ENCODE assay signal across 8 cellular contexts in genomic region chr1:1348420-1349255, GRCh38. TPM values are rescaled to one million over a fixed set of nuclear protein-coding genes. Genes with fewer than 3 reads are reported as not detected.
DNase-seq lines count a peak whose midpoint lies in the region; ATAC-seq, FAIRE-seq and TF ChIP-seq lines count a peak whose summit lies in the region.

No MANE protein-coding gene starts in this region.

- H2BK20ac ChIP-seq in IMR-90 (ENCODE audit: low read depth, low read length), result no peak overlapping the region

- no peak overlapping the region for H2BK15ac ChIP-seq in IMR-90 (ENCODE audit: low read depth, low read length)

- TF ChIP-seq POLR2A in IMR-90 (IDR thresholded peaks at IDR 0.05; ENCODE audit: low read depth, low read length) (no peak), K562 (conservative IDR thresholded peaks at IDR 0.05) (0 out of 2 replicates have a peak, but pooled peaks have one; percentile 2), right lobe of liver (IDR thresholded peaks at IDR 0.05) (no peak), transverse colon (IDR thresholded peaks at IDR 0.05) (no peak)

- H3K9me1 ChIP-seq in IMR-90 (ENCODE audit: insufficient read depth, low read length), result 0 out of 2 replicates have a peak, but pooled peaks cover 3% of the 10 kb centered on the region
- peaks cover 8% of the 10 kb centered on the region for H3K9me1 ChIP-seq in K562 (ENCODE audit: control insufficient read depth, insufficient read depth, low read length)

- ATAC-seq in GM19467 (IDR thresholded peaks at IDR 0.05; ENCODE audit: unreplicated experiment) (peak; percentile 22), IMR-90 (ENCODE audit: low read depth) (peak; percentile 22), K562 (peak; percentile 10), right lobe of liver (peak in 1 of 4 donors; percentile 3)

- intact Hi-C loops in IMR-90 (cut with micrococcal nuclease), result loop anchor here (1.0 to 2.0 kb wide), 2 partner anchors 27 to 50 kb away; partner anchors contain the start of genes AURKAIP1 and CCNL2
- intact Hi-C loops in K562 (cut with micrococcal nuclease), result no loop called here
- intact Hi-C loops in right lobe of liver (cut with DNase I), result no loop called here
- intact Hi-C loops in transverse colon (cut with DNase I; ENCODE audit: low total_unique reads), result no loop called here

- H3K14ac ChIP-seq in IMR-90 (replicated peaks; ENCODE audit: low read depth, low read length), result peak overlapping the region; percentile 79

- H3K4me1 ChIP-seq in IMR-90 (ENCODE audit: control insufficient read depth, insufficient read depth, low read length), result peaks cover 47% of the 10 kb centered on the region
- peaks cover 14 to 82% of the 10 kb centered on the region in 2 experiments; a peak in 3 of 5 replicates for H3K4me1 ChIP-seq in K562 (replicated peaks in 1 of 2; ENCODE audit: control insufficient read depth in 2 of 2, insufficient read depth in 2 of 2, low read length in 2 of 2)
- peaks cover 0 to 44% (median 23%) of the 10 kb centered on the region in 4 donors for H3K4me1 ChIP-seq in right lobe of liver
- peaks cover 38 to 55% (median 44%) of the 10 kb centered on the region in 4 donors for H3K4me1 ChIP-seq in transverse colon

- peaks cover 56% of the 10 kb centered on the region for H3K79me2 ChIP-seq in K562 (ENCODE audit: control insufficient read depth, insufficient read depth, low read length)

- in situ Hi-C loops in IMR-90 (cut with MboI; ENCODE audit: low sequenced_read_pairs) (no loop called here), K562 (cut with MboI) (no loop called here), transverse colon (cut with MboI; ENCODE audit: low pct_ligation_motif_present in 1 of 4, low pct_unique_long_range_greater_than_20kb in 1 of 4, low sequenced_read_pairs in 3 of 4) (no loop called here)

- peak overlapping the region; percentile 38; the same call in 1 of the 2 replicates for H3K56ac ChIP-seq in IMR-90 (ENCODE audit: extremely low read depth, insufficient read depth, low read length)

- FAIRE-seq in K562 (lab: Jason Lieb, UNC), result no peak

- CTCF ChIA-PET in IMR-90 (lab: Yijun Ruan, JAX) (interaction anchor here (0.8 kb wide), 1 partner anchor 23 kb away, joined by 3 read pairs; no protein-coding TSS in a partner anchor), K562 (lab: Yijun Ruan, JAX; ENCODE audit: low intra/inter-chr PET ratio) (interaction anchor here (0.6 to 1.4 kb wide), 3 partner anchors 26 to 201 kb away, joined by 3 to 5 read pairs (median 3); partner anchors contain the start of gene AURKAIP1), HEK293T (lab: Yijun Ruan, JAX) (no interaction called here)

- H3K27me3 ChIP-seq in IMR-90 (ENCODE audit: control insufficient read depth, insufficient read depth, low read length) (no peaks in the 10 kb centered on the region), K562 (ENCODE audit: control insufficient read depth in 2 of 2, insufficient read depth in 2 of 2, low read length in 2 of 2) (no peaks in the 10 kb centered on the region), right lobe of liver (no peaks in the 10 kb centered on the region), transverse colon (peaks cover 9% of the 10 kb centered on the region)

- POLR2A ChIA-PET in IMR-90 (lab: Charles Lee; ENCODE audit: unreplicated experiment), result interaction anchor here (1.1 kb wide), 1 partner anchor 10 kb away, joined by 3 read pairs; no protein-coding TSS in a partner anchor
- POLR2A ChIA-PET in K562 (lab: Yijun Ruan, JAX), result interaction anchor here (0.7 to 4.8 kb wide), 11 partner anchors 11 to 61 kb away, joined by 3 to 22 read pairs (median 4); partner anchors contain the start of genes AURKAIP1 and MRPL20
- POLR2A ChIA-PET in HEK293T (lab: Yijun Ruan, JAX), result interaction anchor here (0.8 to 1.4 kb wide), 7 partner anchors 11 to 52 kb away, joined by 3 to 5 read pairs (median 3); partner anchors contain the start of gene AURKAIP1

- WGBS in IMR-90 (ENCODE audit: extremely low coverage in 2 of 2, insufficient read length in 1 of 2), 2 experiments, result 1% methylated on average over 63 of the region's 109 CpGs; no CpG with 5 or more reads in 1 of the 2 experiments
- under 1% methylated on average over 57 of the region's 109 CpGs for whole genome bisulfite sequencing in K562 (ENCODE audit: insufficient coverage, low coverage, missing lambda C conversion rate)
- WGBS in right lobe of liver (ENCODE audit: insufficient coverage, low coverage, low lambda C conversion rate, missing lambda C conversion rate), result 5% methylated on average over 7 of the region's 109 CpGs
- WGBS in transverse colon (ENCODE audit: low coverage in 1 of 2), 2 donors, result 1% methylated on average over 88 of the region's 109 CpGs; no CpG with 5 or more reads in 1 of the 2 donors

- H3K4ac ChIP-seq in IMR-90 (ENCODE audit: low read depth, low read length), result peak overlapping the region; percentile 55

- peak overlapping the region; percentile 37; the same call in 1 of the 2 replicates for H3K18ac ChIP-seq in IMR-90 (ENCODE audit: low read depth, low read length)

- H3K9me3 ChIP-seq in IMR-90 (ENCODE audit: control insufficient read depth, insufficient read depth, low read length) (no peaks in the 10 kb centered on the region), K562 (replicated peaks; ENCODE audit: control insufficient read depth, insufficient read depth, low read depth, low read length) (no peaks in the 10 kb centered on the region), right lobe of liver (no peaks in the 10 kb centered on the region), transverse colon (no peaks in the 10 kb centered on the region)

- peak overlapping the region; percentile 78 for H2AK5ac ChIP-seq in IMR-90 (ENCODE audit: low read depth, low read length)

- BruUV-seq in IMR-90 (replicated peaks; lab: Mats Ljungman, UMichigan) (no TSS peak), K562 (replicated peaks; lab: Mats Ljungman, UMichigan) (no TSS peak)

- H3K79me1 ChIP-seq in IMR-90 (ENCODE audit: low read depth in 1 of 2, low read length in 2 of 2), result peaks cover 8 to 62% of the 10 kb centered on the region in 2 experiments; a peak in 3 of 4 replicates

- TF ChIP-seq CTCF in AG10803 (conservative IDR thresholded peaks at IDR 0.05; ENCODE audit: low read length), result no peak
- no peak for TF ChIP-seq CTCF in IMR-90 (conservative IDR thresholded peaks at IDR 0.05; ENCODE audit: low read depth, low read length)
- no peak for TF ChIP-seq CTCF in K562 (IDR thresholded peaks at IDR 0.05 in 2 of 3, conservative IDR thresholded peaks at IDR 0.05 in 1 of 3; ENCODE audit: insufficient read depth in 2 of 3, low read depth in 1 of 3, low read length in 3 of 3)
- TF ChIP-seq CTCF in right lobe of liver (IDR thresholded peaks at IDR 0.05), result no peak
- TF ChIP-seq CTCF in transverse colon (IDR thresholded peaks at IDR 0.05), result no peak

- H2AFZ ChIP-seq in IMR-90 (replicated peaks; ENCODE audit: low read length, poor library complexity) (peak overlapping the region; percentile 91), K562 (ENCODE audit: low read depth, low read length) (peak overlapping the region; percentile 75; the same call in 1 of the 2 replicates)

- no peak for DNase-seq in AG10803 (ENCODE audit: low read depth)
- peak; percentile 46 for DNase-seq in IMR-90
- DNase-seq in K562 (ENCODE audit: extremely low read depth in 1 of 4, low spot score in 3 of 4), result peak; percentile 56 to 63 (median 58)
- DNase-seq in right lobe of liver, result no peak
- no peak for DNase-seq in transverse colon
- no peak for DNase-seq in HEK293T (ENCODE audit: extremely low spot score)
- DNase-seq in dedifferentiated amniotic fluid mesenchymal stem cell (ENCODE audit: extremely low spot score), result no peak

- peak overlapping the region; percentile 58; the same call in 1 of the 2 replicates for H3K23ac ChIP-seq in IMR-90 (ENCODE audit: low read depth, low read length)

- peak overlapping the region; percentile 94 for H2AK9ac ChIP-seq in IMR-90 (replicated peaks; ENCODE audit: low read depth, low read length, poor library complexity)

- no peak overlapping the region for H2BK120ac ChIP-seq in IMR-90 (ENCODE audit: low read depth, low read length)

- H3K27ac ChIP-seq in IMR-90 (ENCODE audit: insufficient read depth, low read length) (peak overlapping the region; percentile 71), K562 (ENCODE audit: extremely low read depth, low read depth, low read length) (peak overlapping the region; percentile 95), right lobe of liver (peak overlapping the region; percentile 28 to 70 (median 46)), transverse colon (peak overlapping the region; percentile 81 to 91 (median 87))

- peak overlapping the region; percentile 73 for H4K5ac ChIP-seq in IMR-90 (ENCODE audit: low read depth, low read length)

- H4K8ac ChIP-seq in IMR-90 (ENCODE audit: low read depth in 2 of 2, low read length in 2 of 2), result peak overlapping the region; percentile 24 to 58; a peak in 2 of 4 replicates

- H4K91ac ChIP-seq in IMR-90 (ENCODE audit: insufficient read depth, low read depth, low read length), result peak overlapping the region; percentile 55; the same call in 1 of the 2 replicates

- H3K36me3 ChIP-seq in IMR-90 (ENCODE audit: control insufficient read depth, insufficient read depth, low read length) (peaks cover 22% of the 10 kb centered on the region), K562 (ENCODE audit: control insufficient read depth, insufficient read depth, low read length) (peaks cover 19% of the 10 kb centered on the region; the same call in 1 of the 3 replicates), right lobe of liver (no peaks in the 10 kb centered on the region), transverse colon (no peaks in the 10 kb centered on the region)

- TF ChIP-seq EP300 in K562 (IDR thresholded peaks at IDR 0.05; ENCODE audit: low read length) (no peak), transverse colon (IDR thresholded peaks at IDR 0.05; ENCODE audit: low read depth) (no peak)

- H3K4me3 ChIP-seq in AG10803 (ENCODE audit: low read length), result peak overlapping the region; percentile 75
- H3K4me3 ChIP-seq in IMR-90 (ENCODE audit: insufficient read depth, low read depth, low read length), result peak overlapping the region; percentile 100
- H3K4me3 ChIP-seq in K562, result peak overlapping the region; percentile 98
- H3K4me3 ChIP-seq in right lobe of liver, result peak overlapping the region; percentile 64 to 86 (median 68)
- peak overlapping the region; percentile 81 to 89 (median 86) for H3K4me3 ChIP-seq in transverse colon

- H3K9ac ChIP-seq in IMR-90 (ENCODE audit: low read depth, low read length) (peak overlapping the region; percentile 85), K562 (ENCODE audit: insufficient read depth in 1 of 2, low read depth in 2 of 2, low read length in 2 of 2) (peak overlapping the region; percentile 82 to 98)

- H2BK5ac ChIP-seq in IMR-90 (ENCODE audit: low read depth, low read length, poor library complexity, severe bottlenecking), result peak overlapping the region; percentile 73

- H3K4me2 ChIP-seq in IMR-90 (ENCODE audit: low read depth, low read length), result peak overlapping the region; percentile 95
- H3K4me2 ChIP-seq in K562 (ENCODE audit: insufficient read depth, low read length), result peak overlapping the region; percentile 91

- dilution Hi-C loops in IMR-90 (cut with HindIII; ENCODE audit: low sequenced_read_pairs, unreplicated experiment), result no loop called here

- H4K20me1 ChIP-seq in IMR-90 (ENCODE audit: insufficient read depth, low read length) (peaks cover 68% of the 10 kb centered on the region), K562 (replicated peaks; ENCODE audit: control insufficient read depth, insufficient read depth, low read length) (peaks cover 39% of the 10 kb centered on the region)

- TF ChIP-seq RAD21 in IMR-90 (IDR thresholded peaks at IDR 0.05; ENCODE audit: low read length), result no peak
- no peak for TF ChIP-seq RAD21 in K562 (CRISPR knock-in tag; conservative IDR thresholded peaks at IDR 0.05 in 1 of 2, IDR thresholded peaks at IDR 0.05 in 1 of 2)

RNA-seq across cellular contexts. Expression of gene DVL1, which starts 0.6 kb away (rescaled TPM):
- total RNA-seq in IMR-90 (2012; rRNA removed) (27.2 and 27.5 TPM in 2 replicates), K562 (2014; rRNA removed) (135 and 143 TPM in 2 replicates), K562 (2014; rRNA removed; fragmentation: Illumina TruSeq; extraction: Trizol) (3.5 and 6.3 TPM in 2 replicates), K562 (2015; rRNA removed; fragmentation: Illumina TruSeq; extraction: Trizol) (50.9 and 51.7 TPM in 2 replicates), K562 (2021) (106 and 118 TPM in 2 replicates), right lobe of liver (10 to 100 TPM; 32.7 to 54.6 (median 41.2) TPM), transverse colon (100 to 1,000 TPM; 103 to 182 (median 115) TPM)
- polyA plus RNA-seq in IMR-90 (2012; rRNA removed) (35.9 and 47.6 TPM in 2 replicates), K562 (2011; rRNA removed) (24.3 and 42.1 TPM in 2 replicates), K562 (2014; fragmentation: Illumina TruSeq; extraction: Trizol) (13.9 and 43.4 TPM in 2 replicates), K562 (2014; fragmentation: Nextera tagmentation; extraction: Ambion mirVana) (under 1 TPM; 0.62 to 0.63 TPM), K562 (2014; rRNA removed) (119 and 136 TPM in 2 replicates)
- polyA plus RNA-seq in IMR-90 (2012; cell fraction: cytosol; rRNA removed), result 17.5 and 35.8 TPM in 2 replicates
- 176 and 462 TPM in 2 replicates for polyA plus RNA-seq in IMR-90 (2012; cell fraction: nucleus; rRNA removed; ENCODE audit: low replicate concordance)
- 53.3 and 207 TPM in 2 replicates for total RNA-seq in K562 (2011; cell fraction: chromatin; rRNA removed; ENCODE audit: low replicate concordance)
- 213 and 235 TPM in 2 replicates for total RNA-seq in K562 (2011; cell fraction: nucleolus; rRNA removed)
- total RNA-seq in K562 (2011; cell fraction: nucleoplasm; rRNA removed), result 85.9 and 103 TPM in 2 replicates
- polyA plus RNA-seq in K562 (2011; cell fraction: cytosol; rRNA removed), result 39.8 and 107 TPM in 2 replicates
- polyA plus RNA-seq in K562 (2011; cell fraction: nucleus; rRNA removed), result 353 and 531 TPM in 2 replicates
- 65.5 and 75.0 TPM in 2 replicates for polyA plus RNA-seq in K562 (2012)
- polyA minus RNA-seq in K562 (2011; rRNA and poly(A)+ RNA removed), result 5.6 and 11.7 TPM in 2 replicates
- polyA minus RNA-seq in K562 (2011; cell fraction: cytosol; rRNA and poly(A)+ RNA removed), result 32.9 and 47.2 TPM in 2 replicates
- polyA minus RNA-seq in K562 (2011; cell fraction: nucleus; rRNA and poly(A)+ RNA removed), result 69.3 and 81.9 TPM in 2 replicates

RNA-seq across cellular contexts. Expression of gene MXRA8, which starts 9.7 kb away (rescaled TPM):
- total RNA-seq in IMR-90 (2012; rRNA removed) (92.5 and 97.8 TPM in 2 replicates), K562 (2014; rRNA removed) (7.3 and 12.4 TPM in 2 replicates), K562 (2014; rRNA removed; fragmentation: Illumina TruSeq; extraction: Trizol) (2.1 and 2.7 TPM in 2 replicates), K562 (2015; rRNA removed; fragmentation: Illumina TruSeq; extraction: Trizol) (4.8 and 5.5 TPM in 2 replicates), K562 (2021) (9.1 and 10.8 TPM in 2 replicates), right lobe of liver (10 to 100 TPM in 2 of 6 experiments, 1 to 10 TPM in 4; 2.2 to 11.9 (median 3.3) TPM), transverse colon (100 to 1,000 TPM in 1 of 4 donors, 10 to 100 TPM in 3; 31.1 to 145 (median 57.1) TPM)
- polyA plus RNA-seq in IMR-90 (2012; rRNA removed) (469 and 502 TPM in 2 replicates), K562 (2011; rRNA removed) (2.9 and 9.0 TPM in 2 replicates), K562 (2014; fragmentation: Illumina TruSeq; extraction: Trizol) (6.3 and 9.2 TPM in 2 replicates), K562 (2014; fragmentation: Nextera tagmentation; extraction: Ambion mirVana) (under 1 TPM; 0.66 to 0.83 TPM), K562 (2014; rRNA removed) (11.3 and 13.1 TPM in 2 replicates)
- 392 and 634 TPM in 2 replicates for polyA plus RNA-seq in IMR-90 (2012; cell fraction: cytosol; rRNA removed)
- 1,013 and 2,455 TPM in 2 replicates for polyA plus RNA-seq in IMR-90 (2012; cell fraction: nucleus; rRNA removed; ENCODE audit: low replicate concordance)
- total RNA-seq in K562 (2011; cell fraction: chromatin; rRNA removed; ENCODE audit: low replicate concordance), result 12.2 and 30.9 TPM in 2 replicates
- total RNA-seq in K562 (2011; cell fraction: nucleolus; rRNA removed), result 39.7 and 42.5 TPM in 2 replicates
- total RNA-seq in K562 (2011; cell fraction: nucleoplasm; rRNA removed), result 29.8 and 30.7 TPM in 2 replicates
- 4.0 and 38.2 TPM in 2 replicates for polyA plus RNA-seq in K562 (2011; cell fraction: cytosol; rRNA removed)
- polyA plus RNA-seq in K562 (2011; cell fraction: nucleus; rRNA removed), result 18.3 and 101 TPM in 2 replicates
- polyA plus RNA-seq in K562 (2012), result 13.9 and 20.4 TPM in 2 replicates
- 0.75 and 3.0 TPM in 2 replicates for polyA minus RNA-seq in K562 (2011; rRNA and poly(A)+ RNA removed)
- polyA minus RNA-seq in K562 (2011; cell fraction: cytosol; rRNA and poly(A)+ RNA removed), result 2.1 and 10.7 TPM in 2 replicates
- 1.4 and 8.2 TPM in 2 replicates for polyA minus RNA-seq in K562 (2011; cell fraction: nucleus; rRNA and poly(A)+ RNA removed)

RNA-seq across cellular contexts. Expression of gene TAS1R3, which starts 17.6 kb away (rescaled TPM):
- total RNA-seq in IMR-90 (2012; rRNA removed) (under 0.01 TPM in 1 of 2 replicates, not detected in the other), K562 (2014; rRNA removed) (0.12 TPM in 1 of 2 replicates, not detected in the other), K562 (2014; rRNA removed; fragmentation: Illumina TruSeq; extraction: Trizol) (not detected in 2 replicates), K562 (2015; rRNA removed; fragmentation: Illumina TruSeq; extraction: Trizol) (0.04 TPM in 1 of 2 replicates, not detected in the other), K562 (2021) (0.07 and 0.09 TPM in 2 replicates), right lobe of liver (1 to 10 TPM in 2 of 6 experiments, under 1 TPM in 4; 0.10 to 2.7 (median 0.33) TPM), transverse colon (1 to 10 TPM in 2 of 4 donors, under 1 TPM in 1, not detected in 1; 0.40 to 2.0 (median 1.9) TPM)
- polyA plus RNA-seq in IMR-90 (2012; rRNA removed) (0.05 and 0.06 TPM in 2 replicates), K562 (2011; rRNA removed) (0.05 TPM in 1 of 2 replicates, not detected in the other), K562 (2014; fragmentation: Illumina TruSeq; extraction: Trizol) (not detected in 2 replicates), K562 (2014; fragmentation: Nextera tagmentation; extraction: Ambion mirVana) (not detected), K562 (2014; rRNA removed) (0.03 and 0.13 TPM in 2 replicates)
- 0.04 TPM in 1 of 2 replicates, not detected in the other for polyA plus RNA-seq in IMR-90 (2012; cell fraction: cytosol; rRNA removed)
- 0.56 and 1.9 TPM in 2 replicates for polyA plus RNA-seq in IMR-90 (2012; cell fraction: nucleus; rRNA removed; ENCODE audit: low replicate concordance)
- total RNA-seq in K562 (2011; cell fraction: chromatin; rRNA removed; ENCODE audit: low replicate concordance), result 0.19 and 0.58 TPM in 2 replicates
- 0.53 and 0.67 TPM in 2 replicates for total RNA-seq in K562 (2011; cell fraction: nucleolus; rRNA removed)
- total RNA-seq in K562 (2011; cell fraction: nucleoplasm; rRNA removed), result 0.15 and 0.23 TPM in 2 replicates
- 0.03 and 0.06 TPM in 2 replicates for polyA plus RNA-seq in K562 (2011; cell fraction: cytosol; rRNA removed)
- polyA plus RNA-seq in K562 (2011; cell fraction: nucleus; rRNA removed), result 0.25 and 0.31 TPM in 2 replicates
- 0.26 and 0.37 TPM in 2 replicates for polyA plus RNA-seq in K562 (2012)
- not detected in 2 replicates for polyA minus RNA-seq in K562 (2011; rRNA and poly(A)+ RNA removed)
- not detected in 2 replicates for polyA minus RNA-seq in K562 (2011; cell fraction: cytosol; rRNA and poly(A)+ RNA removed)
- polyA minus RNA-seq in K562 (2011; cell fraction: nucleus; rRNA and poly(A)+ RNA removed), result 0.13 and 0.22 TPM in 2 replicates

RNA-seq across cellular contexts. Expression of gene CPTP, which starts 24.0 kb away (rescaled TPM):
- total RNA-seq in IMR-90 (2012; rRNA removed) (2.7 and 3.1 TPM in 2 replicates), K562 (2014; rRNA removed) (21.6 and 33.4 TPM in 2 replicates), K562 (2014; rRNA removed; fragmentation: Illumina TruSeq; extraction: Trizol) (3.0 and 3.5 TPM in 2 replicates), K562 (2015; rRNA removed; fragmentation: Illumina TruSeq; extraction: Trizol) (8.4 and 10.1 TPM in 2 replicates), K562 (2021) (25.4 and 25.8 TPM in 2 replicates), right lobe of liver (10 to 100 TPM; 26.9 to 57.7 (median 33.1) TPM), transverse colon (100 to 1,000 TPM in 1 of 4 donors, 10 to 100 TPM in 3; 48.0 to 134 (median 77.7) TPM)
- polyA plus RNA-seq in IMR-90 (2012; rRNA removed) (12.1 and 15.4 TPM in 2 replicates), K562 (2011; rRNA removed) (3.5 and 5.7 TPM in 2 replicates), K562 (2014; fragmentation: Illumina TruSeq; extraction: Trizol) (2.7 and 9.1 TPM in 2 replicates), K562 (2014; fragmentation: Nextera tagmentation; extraction: Ambion mirVana) (under 1 TPM; 0.11 to 0.20 TPM), K562 (2014; rRNA removed) (12.4 and 12.9 TPM in 2 replicates)
- polyA plus RNA-seq in IMR-90 (2012; cell fraction: cytosol; rRNA removed), result 7.4 and 21.9 TPM in 2 replicates
- polyA plus RNA-seq in IMR-90 (2012; cell fraction: nucleus; rRNA removed; ENCODE audit: low replicate concordance), result 5.6 and 16.7 TPM in 2 replicates
- 3.4 and 22.1 TPM in 2 replicates for total RNA-seq in K562 (2011; cell fraction: chromatin; rRNA removed; ENCODE audit: low replicate concordance)
- 31.8 and 32.0 TPM in 2 replicates for total RNA-seq in K562 (2011; cell fraction: nucleolus; rRNA removed)
- total RNA-seq in K562 (2011; cell fraction: nucleoplasm; rRNA removed), result 11.2 and 13.9 TPM in 2 replicates
- 7.2 and 32.1 TPM in 2 replicates for polyA plus RNA-seq in K562 (2011; cell fraction: cytosol; rRNA removed)
- 5.6 and 10.3 TPM in 2 replicates for polyA plus RNA-seq in K562 (2011; cell fraction: nucleus; rRNA removed)
- polyA plus RNA-seq in K562 (2012), result 14.5 and 17.3 TPM in 2 replicates
- polyA minus RNA-seq in K562 (2011; rRNA and poly(A)+ RNA removed), result 2.1 and 2.4 TPM in 2 replicates
- polyA minus RNA-seq in K562 (2011; cell fraction: cytosol; rRNA and poly(A)+ RNA removed), result 9.2 and 12.1 TPM in 2 replicates
- polyA minus RNA-seq in K562 (2011; cell fraction: nucleus; rRNA and poly(A)+ RNA removed), result 14.0 and 17.8 TPM in 2 replicates

RNA-seq across cellular contexts. Expression of gene INTS11, which starts 24.2 kb away (rescaled TPM):
- total RNA-seq in IMR-90 (2012; rRNA removed) (52.5 and 56.1 TPM in 2 replicates), K562 (2014; rRNA removed) (151 and 179 TPM in 2 replicates), K562 (2014; rRNA removed; fragmentation: Illumina TruSeq; extraction: Trizol) (62.1 and 77.4 TPM in 2 replicates), K562 (2015; rRNA removed; fragmentation: Illumina TruSeq; extraction: Trizol) (85.4 and 88.8 TPM in 2 replicates), K562 (2021) (153 and 164 TPM in 2 replicates), right lobe of liver (10 to 100 TPM; 35.1 to 52.4 (median 43.5) TPM), transverse colon (100 to 1,000 TPM; 118 to 424 (median 140) TPM)
- polyA plus RNA-seq in IMR-90 (2012; rRNA removed) (123 and 134 TPM in 2 replicates), K562 (2011; rRNA removed) (110 and 164 TPM in 2 replicates), K562 (2014; fragmentation: Illumina TruSeq; extraction: Trizol) (143 and 151 TPM in 2 replicates), K562 (2014; fragmentation: Nextera tagmentation; extraction: Ambion mirVana) (10 to 100 TPM in 1 of 2 experiments, 1 to 10 TPM in 1; 3.6 to 11.8 TPM), K562 (2014; rRNA removed) (183 TPM in 2 replicates)
- polyA plus RNA-seq in IMR-90 (2012; cell fraction: cytosol; rRNA removed), result 64.0 and 101 TPM in 2 replicates
- 495 and 1,105 TPM in 2 replicates for polyA plus RNA-seq in IMR-90 (2012; cell fraction: nucleus; rRNA removed; ENCODE audit: low replicate concordance)
- 317 and 866 TPM in 2 replicates for total RNA-seq in K562 (2011; cell fraction: chromatin; rRNA removed; ENCODE audit: low replicate concordance)
- total RNA-seq in K562 (2011; cell fraction: nucleolus; rRNA removed), result 565 and 578 TPM in 2 replicates
- 402 and 440 TPM in 2 replicates for total RNA-seq in K562 (2011; cell fraction: nucleoplasm; rRNA removed)
- 195 and 300 TPM in 2 replicates for polyA plus RNA-seq in K562 (2011; cell fraction: cytosol; rRNA removed)
- polyA plus RNA-seq in K562 (2011; cell fraction: nucleus; rRNA removed), result 663 and 798 TPM in 2 replicates
- 151 and 204 TPM in 2 replicates for polyA plus RNA-seq in K562 (2012)
- polyA minus RNA-seq in K562 (2011; rRNA and poly(A)+ RNA removed), result 68.4 and 103 TPM in 2 replicates
- polyA minus RNA-seq in K562 (2011; cell fraction: cytosol; rRNA and poly(A)+ RNA removed), result 79.6 and 101 TPM in 2 replicates
- 108 and 123 TPM in 2 replicates for polyA minus RNA-seq in K562 (2011; cell fraction: nucleus; rRNA and poly(A)+ RNA removed)

Comparison
In these comparisons a context has a peak if more than half of its experiments do, and no peak if none do; other contexts are left out.
1. DNase-seq: peak in IMR-90 (single experiment) and K562 (4 of 4); none in AG10803 (single experiment), right lobe of liver (0 of 3), transverse colon (single experiment), HEK293T (single experiment) and dedifferentiated amniotic fluid mesenchymal stem cell (single experiment).
2. Peak in every context shown above with its lines, with median percentiles within 50 percentile points of each other: H3K4me3 ChIP-seq and H3K27ac ChIP-seq.